ENCODE assay signal across 10 cellular contexts in genomic region chr13:111505175-111505777, GRCh38.
DNase-seq lines count a peak whose midpoint lies in the region; ATAC-seq and TF ChIP-seq lines count a peak whose summit lies in the region.
"Had no signal": no experiment of that assay in that cellular context is flagged by ENCODE, and none has a peak within 500 bp of the region (broad histone marks: within the 10 kb centered on the region; RNA-seq: fewer than 3 reads in every experiment).

No MANE protein-coding gene starts in this region.

- no peak overlapping the region for H3K27ac ChIP-seq in smooth muscle cell (ENCODE audit: low read depth)

- no peaks in the 10 kb centered on the region for H3K36me3 ChIP-seq in smooth muscle cell (ENCODE audit: low read depth)

- ATAC-seq in activated CD8-positive, alpha-beta memory T cell treated with anti-CD3 and anti-CD28 coated beads, Interleukin-2, amount 10 ng/mL, durations not matched to agents 7 days and 5 days, result no peak
- ATAC-seq in HG02885 (IDR thresholded peaks at IDR 0.05; ENCODE audit: poor library complexity, unreplicated experiment), result no peak
- ATAC-seq in GM19324 (IDR thresholded peaks at IDR 0.05; ENCODE audit: low FRiP score, unreplicated experiment), result no peak

- H3K27ac Mint-ChIP-seq in activated CD8-positive, alpha-beta memory T cell treated with anti-CD3 and anti-CD28 coated beads, Interleukin-2, amount 10 ng/mL, durations not matched to agents 7 days and 5 days, result no peak overlapping the region

- H4K20me1 ChIP-seq in smooth muscle cell (ENCODE audit: low read depth), result no peaks in the 10 kb centered on the region

- no peaks in the 10 kb centered on the region for H3K27me3 Mint-ChIP-seq in activated CD8-positive, alpha-beta memory T cell treated with anti-CD3 and anti-CD28 coated beads, Interleukin-2, amount 10 ng/mL, durations not matched to agents 7 days and 5 days

- WGBS in smooth muscle cell (ENCODE audit: low lambda C conversion rate), result 43% methylated on average over 20 of the region's 20 CpGs

- H3K4me1 Mint-ChIP-seq in activated CD8-positive, alpha-beta memory T cell treated with anti-CD3 and anti-CD28 coated beads, Interleukin-2, amount 10 ng/mL, durations not matched to agents 7 days and 5 days, result no peaks in the 10 kb centered on the region

- CTCF ChIA-PET in activated CD8-positive, alpha-beta memory T cell treated with anti-CD3 and anti-CD28 coated beads, Interleukin-2, amount 10 ng/mL, durations not matched to agents 7 days and 5 days (lab: Charles Lee), result no interaction called here
- CTCF ChIA-PET in GM10248 (lab: Yijun Ruan, JAX), result interaction anchor here (1.7 to 2.4 kb wide), 2 partner anchors 12 to 938 kb away, joined by 5 to 7 read pairs; no protein-coding TSS in a partner anchor

- DNase-seq in activated CD8-positive, alpha-beta memory T cell treated with anti-CD3 and anti-CD28 coated beads, Interleukin-2, amount 50 U/mL, for 4 hours, result peak; percentile 1
- no peak for DNase-seq in activated CD8-positive, alpha-beta memory T cell treated with anti-CD3 and anti-CD28 coated beads, Interleukin-2, amount 10 ng/mL, durations not matched to agents 7 days and 5 days
- DNase-seq in NCI-H1694 (lab: John Stamatoyannopoulos, UW) (peak; percentile 65), ecto neural progenitor cell (ENCODE audit: low spot score) (peak; percentile 77), smooth muscle cell (lab: John Stamatoyannopoulos, UW; ENCODE audit: unreplicated experiment) (no peak), GM10248 (ENCODE audit: extremely low spot score) (no peak)
- DNase-seq: NCI-H2227 treated with DMSO at 0.1 percent for 48 hours; stimulated activated CD4-positive, alpha-beta T cell treated with anti-CD3 and anti-CD28 coated beads, Interleukin-12 subunit alpha, Interleukin-12 subunit beta, amount 100 ng/mL, for 4 hours had no signal

- POLR2A ChIA-PET in GM10248 (lab: Yijun Ruan, JAX), result no interaction called here

- H3K4me2 ChIP-seq in smooth muscle cell, result no peak overlapping the region

- peak; percentile 26 for TF ChIP-seq CTCF in smooth muscle cell (IDR thresholded peaks at IDR 0.05; ENCODE audit: borderline replicate concordance, insufficient read depth, poor library complexity, severe bottlenecking)
- TF ChIP-seq CTCF in GM10248 (IDR thresholded peaks at IDR 0.05; ENCODE audit: control extremely low read depth, extremely low read depth, low read depth, missing control alignments), result no peak

- H3K27me3 ChIP-seq in smooth muscle cell (ENCODE audit: low read depth), result peaks cover 4% of the 10 kb centered on the region

- H3F3A ChIP-seq in smooth muscle cell (ENCODE audit: low read depth), result no peaks in the 10 kb centered on the region

- no peak overlapping the region for H3K4me3 Mint-ChIP-seq in activated CD8-positive, alpha-beta memory T cell treated with anti-CD3 and anti-CD28 coated beads, Interleukin-2, amount 10 ng/mL, durations not matched to agents 7 days and 5 days

- H3K9ac ChIP-seq in smooth muscle cell (ENCODE audit: low read depth), result no peak overlapping the region

- H3K9me3 Mint-ChIP-seq in activated CD8-positive, alpha-beta memory T cell treated with anti-CD3 and anti-CD28 coated beads, Interleukin-2, amount 10 ng/mL, durations not matched to agents 7 days and 5 days (ENCODE audit: low read depth), result no peaks in the 10 kb centered on the region

- no peak overlapping the region for H3K4me3 ChIP-seq in smooth muscle cell

- H3K36me3 Mint-ChIP-seq in activated CD8-positive, alpha-beta memory T cell treated with anti-CD3 and anti-CD28 coated beads, Interleukin-2, amount 10 ng/mL, durations not matched to agents 7 days and 5 days, result no peaks in the 10 kb centered on the region

- H2AFZ ChIP-seq in smooth muscle cell (ENCODE audit: low read depth), result no peak overlapping the region

- H3K79me2 ChIP-seq in smooth muscle cell (ENCODE audit: low read depth), result no peaks in the 10 kb centered on the region

- no peaks in the 10 kb centered on the region for H3K9me3 ChIP-seq in smooth muscle cell (replicated peaks; ENCODE audit: low read depth)

- no peaks in the 10 kb centered on the region for H3K4me1 ChIP-seq in smooth muscle cell (ENCODE audit: low read depth)

Comparison
In these comparisons a context has a peak if more than half of its experiments do, and no peak if none do; other contexts are left out.
1. DNase-seq: peak in activated CD8-positive, alpha-beta memory T cell treated with anti-CD3 and anti-CD28 coated beads, Interleukin-2, amount 50 U/mL, for 4 hours (single experiment), NCI-H1694 (single experiment) and ecto neural progenitor cell (single experiment); none in activated CD8-positive, alpha-beta memory T cell treated with anti-CD3 and anti-CD28 coated beads, Interleukin-2, amount 10 ng/mL, durations not matched to agents 7 days and 5 days (single experiment), smooth muscle cell (single experiment) and GM10248 (single experiment).